8 cellular contexts compared by ENCODE assay signal in genomic region chr17:34199932-34200534, GRCh38. TPM values are rescaled to one million over a fixed set of nuclear protein-coding genes. Genes with fewer than 3 reads are reported as not detected.
DNase-seq lines count a peak whose midpoint lies in the region; ATAC-seq and TF ChIP-seq lines count a peak whose summit lies in the region.

No MANE protein-coding gene starts in this region.

- DNase-seq in Caki2 (ENCODE audit: low read depth) (peak; percentile 66), HEK293T (ENCODE audit: extremely low spot score) (peak; percentile 62), NCI-H345 treated with DMSO at 0.1 percent for 48 hours (lab: John Stamatoyannopoulos, UW; ENCODE audit: unreplicated experiment) (peak; percentile 57), cerebellar cortex (ENCODE audit: low spot score) (peak; percentile 79), kidney glomerular epithelial cell (lab: John Stamatoyannopoulos, UW) (peak; percentile 84)
- DNase-seq in activated CD4-positive, CD25-positive, alpha-beta regulatory T cell treated with anti-CD3 and anti-CD28 coated beads, Interleukin-2, amount 50 U/mL, for 72 hours: peak; percentile 60
- peak; percentile 71 to 76 for DNase-seq in stimulated activated CD4-positive, alpha-beta T cell treated with anti-CD3 and anti-CD28 coated beads, Interleukin-2, amount 100 ng/mL, for 48 hours

- in situ Hi-C loops in Caki2 (cut with HindIII; ENCODE audit: low pct_unique_long_range_greater_than_20kb, low sequenced_read_pairs): no loop called here

- no peak for ATAC-seq in HG02885 (IDR thresholded peaks at IDR 0.05; ENCODE audit: poor library complexity, unreplicated experiment)

- POLR2A ChIA-PET in HEK293T (lab: Yijun Ruan, JAX): no interaction called here

- CTCF ChIA-PET in HEK293T (lab: Yijun Ruan, JAX): interaction anchor here (0.6 to 3.5 kb wide), 6 partner anchors 18 to 724 kb away, joined by 3 to 75 read pairs (median 4); partner anchors contain the start of gene CCL1

TF ChIP-seq in HEK293T, 16 proteins besides CTCF, POLR2A, EP300 and RAD21:
- TF ChIP-seq, protein P1, sequence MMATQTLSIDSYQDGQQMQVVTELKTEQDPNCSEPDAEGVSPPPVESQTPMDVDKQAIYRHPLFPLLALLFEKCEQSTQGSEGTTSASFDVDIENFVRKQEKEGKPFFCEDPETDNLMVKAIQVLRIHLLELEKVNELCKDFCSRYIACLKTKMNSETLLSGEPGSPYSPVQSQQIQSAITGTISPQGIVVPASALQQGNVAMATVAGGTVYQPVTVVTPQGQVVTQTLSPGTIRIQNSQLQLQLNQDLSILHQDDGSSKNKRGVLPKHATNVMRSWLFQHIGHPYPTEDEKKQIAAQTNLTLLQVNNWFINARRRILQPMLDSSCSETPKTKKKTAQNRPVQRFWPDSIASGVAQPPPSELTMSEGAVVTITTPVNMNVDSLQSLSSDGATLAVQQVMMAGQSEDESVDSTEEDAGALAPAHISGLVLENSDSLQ (IDR thresholded peaks at IDR 0.05): no peak
- no peak for TF ChIP-seq SUZ12 (IDR thresholded peaks at IDR 0.05)
- TF ChIP-seq TARDBP (IDR thresholded peaks at IDR 0.05): no peak
TF ChIP-seq in HEK293T: peak in this region for 0.

RNA-seq across cellular contexts. Expression of gene CCL2, which starts 55.1 kb away (rescaled TPM):
- 9.8 and 18.1 TPM in 2 replicates for total RNA-seq in Caki2 (2014; rRNA removed; shearing (Covaris generic); ENCODE audit: low replicate concordance)
